In the genomic region with DNA sequence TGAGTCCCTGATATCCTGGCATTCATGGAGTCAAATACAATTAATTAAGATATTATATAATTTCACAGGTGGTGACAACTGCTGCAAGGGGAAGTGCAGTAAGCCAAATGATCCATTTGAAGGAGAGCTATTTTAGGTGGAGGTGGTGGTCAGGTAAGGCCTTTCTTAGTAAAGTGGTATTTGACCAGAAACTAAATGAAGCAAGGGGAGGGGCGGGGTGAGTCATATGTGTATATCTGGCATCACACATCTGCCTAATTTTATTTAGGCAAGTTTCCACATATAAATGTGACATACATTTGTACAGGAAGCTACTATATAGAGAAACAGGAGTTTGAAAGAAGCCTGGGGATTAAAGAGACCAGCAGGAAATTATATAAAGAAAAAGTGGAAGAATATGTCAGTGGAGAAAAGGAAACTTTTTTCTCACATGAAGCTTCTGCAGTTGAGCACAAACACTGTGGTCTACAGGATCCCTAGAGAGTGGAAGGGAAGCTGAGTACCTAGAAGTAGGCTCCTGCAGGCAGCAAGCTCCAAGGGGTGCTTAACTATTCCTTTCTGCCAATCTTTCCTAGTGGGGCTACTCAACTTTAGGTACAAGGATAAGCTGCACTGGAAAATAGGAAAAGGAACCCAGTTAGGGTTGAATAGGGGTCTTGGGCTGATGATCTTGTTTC, we compare ENCODE assay signal across 16 cellular contexts.
DNase-seq lines count a peak whose midpoint lies in the region; ATAC-seq and TF ChIP-seq lines count a peak whose summit lies in the region.
"Had no signal": no experiment of that assay in that cellular context is flagged by ENCODE, and none has a peak within 500 bp of the region (broad histone marks: within the 10 kb centered on the region; RNA-seq: fewer than 3 reads in every experiment).

No MANE protein-coding gene starts in this region.

- H3K27me3 ChIP-seq in adipocyte (replicated peaks; ENCODE audit: control insufficient read depth, insufficient read depth, low read length) (no peaks in the 10 kb centered on the region), gastrocnemius medialis (no peaks in the 10 kb centered on the region)
- H3K27me3 ChIP-seq: gastroesophageal sphincter had no signal

- peak overlapping the region; percentile 0 for H3K9ac ChIP-seq in adipocyte (ENCODE audit: low read length)

- TF ChIP-seq POLR2A in gastrocnemius medialis (IDR thresholded peaks at IDR 0.05): no peak

- intact Hi-C loops in gastrocnemius medialis (cut with DNase I; ENCODE audit: low total_unique reads): no loop called here

- DNase-seq in adipocyte (ENCODE audit: low read depth) (no peak), gastrocnemius medialis (no peak), kidney tubule cell (ENCODE audit: low spot score) (no peak), NCI-H446 treated with DMSO at 0.1 percent for 48 hours (lab: John Stamatoyannopoulos, UW) (no peak), HCEC 1CT (no peak)
- DNase-seq: activated CD4-positive, CD25-positive, alpha-beta regulatory T cell treated with anti-CD3 and anti-CD28 coated beads, Interleukin-2, amount 50 U/mL, for 72 hours; CD4-positive, alpha-beta T cell; effector CD4-positive, alpha-beta T cell; KG1; left colon; NCI-H187; NK-92 treated with Interleukin-12 subunit alpha and Interleukin-12 subunit beta, amount 100 ng/mL, for 24 hours had no signal

- peaks cover 4% of the 10 kb centered on the region for H3K36me3 ChIP-seq in adipocyte (ENCODE audit: control insufficient read depth, insufficient read depth, low read length, severe bottlenecking)
- no peaks in the 10 kb centered on the region for H3K36me3 ChIP-seq in gastrocnemius medialis

- H3K27ac ChIP-seq in gastrocnemius medialis: peak overlapping the region; percentile 17 to 64 (median 50)

- H3K4me3 ChIP-seq in adipocyte (ENCODE audit: low read length) (peak overlapping the region; percentile 23), gastrocnemius medialis (no peak overlapping the region)
- H3K4me3 ChIP-seq: gastroesophageal sphincter had no signal

- no peaks in the 10 kb centered on the region for H3K9me3 ChIP-seq in adipocyte (ENCODE audit: control insufficient read depth, low read length)
- no peaks in the 10 kb centered on the region for H3K9me3 ChIP-seq in gastrocnemius medialis
- H3K9me3 ChIP-seq: gastroesophageal sphincter had no signal

- ATAC-seq in GM18907 (IDR thresholded peaks at IDR 0.05; ENCODE audit: unreplicated experiment) (peak; percentile 62), HG02973 (IDR thresholded peaks at IDR 0.05; ENCODE audit: unreplicated experiment) (peak; percentile 68), gastrocnemius medialis (peak in 1 of 2 donors; percentile 31), HG03045 (IDR thresholded peaks at IDR 0.05; ENCODE audit: unreplicated experiment) (no peak)
- ATAC-seq: gastroesophageal sphincter had no signal

- H3K4me1 ChIP-seq in adipocyte (ENCODE audit: control insufficient read depth, insufficient read depth, low read length): peaks cover 56% of the 10 kb centered on the region
- H3K4me1 ChIP-seq in gastrocnemius medialis: peaks cover 55 to 78% of the 10 kb centered on the region in 2 donors

- TF ChIP-seq CTCF in gastrocnemius medialis (IDR thresholded peaks at IDR 0.05 in 4 of 5, conservative IDR thresholded peaks at IDR 0.05 in 1 of 5): no peak

- in situ Hi-C loops in gastrocnemius medialis (cut with MboI; ENCODE audit: low sequenced_read_pairs in 4 of 4): loop anchor here in 2 of 4 donors (5.0 to 10.0 kb wide), 3 partner anchors 117 to 697 kb away; no protein-coding TSS in a partner anchor
